In the genomic region with DNA sequence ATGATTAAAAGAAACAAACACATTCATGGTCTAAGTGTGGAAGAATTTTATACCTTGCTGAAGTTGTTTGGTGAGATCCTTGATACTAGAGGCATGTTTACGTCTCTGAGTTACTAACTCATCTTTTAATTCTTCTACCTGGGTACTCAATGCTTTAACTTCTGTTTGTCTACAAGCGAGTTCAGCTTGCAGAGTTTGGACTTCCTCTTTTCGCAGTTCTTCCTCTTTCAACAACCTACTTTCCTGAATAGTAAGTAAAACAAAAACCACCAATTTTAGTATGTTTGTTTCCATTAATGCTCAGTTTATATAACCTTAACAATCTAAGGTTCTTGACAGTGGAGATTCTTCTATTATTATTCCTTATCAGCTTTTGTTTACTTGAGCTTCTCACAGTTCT, we compare ENCODE assay signal across 12 cellular contexts.
DNase-seq lines count a peak whose midpoint lies in the region; ATAC-seq lines count a peak whose summit lies in the region.
"Had no signal": no experiment of that assay in that cellular context is flagged by ENCODE, and none has a peak within 500 bp of the region (broad histone marks: within the 10 kb centered on the region; RNA-seq: fewer than 3 reads in every experiment).

No MANE protein-coding gene starts in this region.

- H3K4me1 ChIP-seq in effector memory CD4-positive, alpha-beta T cell (ENCODE audit: control insufficient read depth, insufficient read depth, low read length, poor library complexity, severe bottlenecking): no peaks in the 10 kb centered on the region

- DNase-seq in GF-D8 (lab: John Stamatoyannopoulos, UW) (peak; percentile 57), RPMI8226 (peak; percentile 6), NCI-H82 (lab: John Stamatoyannopoulos, UW) (no peak)
- DNase-seq in effector memory CD4-positive, alpha-beta T cell: no peak
- DNase-seq in stimulated activated CD4-positive, alpha-beta T cell treated with anti-CD3 and anti-CD28 coated beads, Interleukin-2, amount 100 ng/mL, for 48 hours: no peak
- DNase-seq: kidney glomerular epithelial cell; stimulated activated CD4-positive, alpha-beta T cell treated with anti-CD3 and anti-CD28 coated beads, Interleukin-12 subunit alpha, Interleukin-12 subunit beta, amount 100 ng/mL, for 4 hours had no signal

- ATAC-seq in GM19351 (IDR thresholded peaks at IDR 0.05; ENCODE audit: unreplicated experiment) (peak; percentile 91), HG03045 (IDR thresholded peaks at IDR 0.05; ENCODE audit: unreplicated experiment) (peak; percentile 55), HG03457 (IDR thresholded peaks at IDR 0.05; ENCODE audit: unreplicated experiment) (no peak)
- ATAC-seq: stimulated activated effector memory CD8-positive, alpha-beta T cell treated with anti-CD3 and anti-CD28 coated beads, Interleukin-12 subunit alpha, Interleukin-12 subunit beta, amount 100 ng/mL, for 72 hours had no signal

- no peaks in the 10 kb centered on the region for H3K27me3 ChIP-seq in effector memory CD4-positive, alpha-beta T cell (replicated peaks; ENCODE audit: control insufficient read depth, insufficient read depth, low read length, poor library complexity, severe bottlenecking)

- no peak overlapping the region for H3K27ac ChIP-seq in effector memory CD4-positive, alpha-beta T cell (ENCODE audit: insufficient read depth, low read length, poor library complexity, severe bottlenecking)
- H3K27ac ChIP-seq: KMS-11 had no signal

- no peak overlapping the region for H3K4me3 ChIP-seq in effector memory CD4-positive, alpha-beta T cell (ENCODE audit: insufficient read depth, low read depth, low read length, poor library complexity, severe bottlenecking)

- peaks cover 82% of the 10 kb centered on the region for H3K36me3 ChIP-seq in effector memory CD4-positive, alpha-beta T cell (ENCODE audit: control insufficient read depth, insufficient read depth, low read length)

- no peaks in the 10 kb centered on the region for H3K9me3 ChIP-seq in effector memory CD4-positive, alpha-beta T cell (ENCODE audit: control insufficient read depth, low read length)

Comparison
In these comparisons a context has a peak if more than half of its experiments do, and no peak if none do; other contexts are left out.
1. DNase-seq: peak in GF-D8 (single experiment) and RPMI8226 (single experiment); none in NCI-H82 (single experiment), effector memory CD4-positive, alpha-beta T cell (0 of 3) and stimulated activated CD4-positive, alpha-beta T cell treated with anti-CD3 and anti-CD28 coated beads, Interleukin-2, amount 100 ng/mL, for 48 hours (0 of 2).